ENCODE assay signal across 23 cellular contexts in the genomic region with DNA sequence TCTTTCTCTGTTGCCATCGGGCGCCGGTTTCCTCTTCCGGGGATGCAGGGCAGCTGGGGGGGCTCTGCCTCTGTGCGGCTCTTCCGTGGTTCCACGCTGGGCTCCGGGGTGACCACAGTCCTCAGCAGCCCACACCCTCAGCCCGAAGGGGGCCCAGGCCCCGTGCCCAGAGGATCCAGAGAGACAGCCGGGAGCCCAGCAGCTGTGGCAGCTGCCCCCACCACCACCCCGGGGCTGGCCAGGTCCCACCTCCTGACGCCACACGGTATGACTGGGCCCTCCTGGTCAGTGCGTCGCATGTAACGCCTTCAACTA.
"Had no signal": no experiment of that assay in that cellular context is flagged by ENCODE, and none has a peak within 500 bp of the region (broad histone marks: within the 10 kb centered on the region; RNA-seq: fewer than 3 reads in every experiment).

No MANE protein-coding gene starts in this region.

- H3K27ac ChIP-seq: brain microvascular endothelial cell, colonic mucosa, VCaP had no signal

- H3K36me3 ChIP-seq: brain microvascular endothelial cell, colonic mucosa, esophagus muscularis mucosa, sigmoid colon had no signal

- H3K27me3 ChIP-seq: brain microvascular endothelial cell, colonic mucosa had no signal

- DNase-seq: activated CD4-positive, alpha-beta memory T cell treated with anti-CD3 and anti-CD28 coated beads, Interleukin-2, amount 10 ng/mL, durations not matched to agents 7 days and 5 days; activated CD4-positive, alpha-beta T cell treated with anti-CD3 and anti-CD28 coated beads, Interleukin-2, amount 10 ng/mL, durations not matched to agents 24 days and 14 days; activated effector memory CD4-positive, alpha-beta T cell treated with anti-CD3 and anti-CD28 coated beads, Interleukin-2, amount 50 U/mL, for 16 hours; activated naive CD4-positive, alpha-beta T cell treated with anti-CD3 and anti-CD28 coated beads, Interleukin-2, amount 10 ng/mL, durations not matched to agents 7 days and 5 days; activated T-cell treated with anti-CD3 and anti-CD28 coated beads for 4 hours; anterior cingulate cortex; brain microvascular endothelial cell; caudate nucleus; colonic mucosa; hippocampal formation; left ventricle myocardium superior; mesenchymal stem cell; mucosa of descending colon; naive B cell; sigmoid colon; SK-N-SH; stimulated activated CD4-positive, alpha-beta T cell treated with anti-CD3 and anti-CD28 coated beads, Interleukin-4, amount 100 ng/mL, for 1 hour; stimulated activated naive CD4-positive, alpha-beta T cell treated with Interleukin-2 at 50 U/mL for 16 hours; substantia nigra; trophoblast cell had no signal

- H3K4me1 ChIP-seq: colonic mucosa had no signal

- H3K9ac ChIP-seq: SK-N-SH had no signal

- H3K4me3 ChIP-seq: colonic mucosa, mucosa of descending colon, sigmoid colon had no signal

- H3K4me2 ChIP-seq: SK-N-SH had no signal

- H3K9me3 ChIP-seq: colonic mucosa, mucosa of descending colon, SK-N-SH had no signal

- ATAC-seq: activated CD4-positive, CD25-positive, alpha-beta regulatory T cell treated with anti-CD3 and anti-CD28 coated beads, Interleukin-2, amount 50 U/mL, for 24 hours; left ventricle myocardium superior; mucosa of descending colon had no signal
